In genomic region chr10:6402960-6403359, GRCh38 we compare ENCODE assay signal across 18 cellular contexts.
DNase-seq lines count a peak whose midpoint lies in the region; ATAC-seq, FAIRE-seq and TF ChIP-seq lines count a peak whose summit lies in the region.
"Had no signal": no experiment of that assay in that cellular context is flagged by ENCODE, and none has a peak within 500 bp of the region (broad histone marks: within the 10 kb centered on the region; RNA-seq: fewer than 3 reads in every experiment).

No MANE protein-coding gene starts in this region.

- TF ChIP-seq POLR2A in H1 (IDR thresholded peaks at IDR 0.05; ENCODE audit: control extremely low read depth in 1 of 2, low read depth in 2 of 2, low read length in 2 of 2), result no peak

- no peaks in the 10 kb centered on the region for H4K20me1 ChIP-seq in H1 (replicated peaks in 1 of 2; ENCODE audit: control insufficient read depth in 1 of 2, insufficient read depth in 2 of 2, low read length in 2 of 2)
- H4K20me1 ChIP-seq: BLaER1 treated with 17β-estradiol and CSF1 and Interleukin-3, amounts not matched to agents 10 nM and 100 nM had no signal

- TF ChIP-seq CTCF in H1 (IDR thresholded peaks at IDR 0.05; ENCODE audit: control extremely low read depth in 1 of 3, insufficient read depth in 1 of 3, low read depth in 1 of 3, low read length in 3 of 3) (no peak), parathyroid adenoma (IDR thresholded peaks at IDR 0.05) (no peak)

- no peak overlapping the region for H3K18ac ChIP-seq in H1 (ENCODE audit: extremely low read depth, low read length)

- TF ChIP-seq RAD21 in H1 (IDR thresholded peaks at IDR 0.05 in 1 of 2, conservative IDR thresholded peaks at IDR 0.05 in 1 of 2; ENCODE audit: low read depth in 2 of 2, low read length in 2 of 2), result no peak

- H2BK15ac ChIP-seq in H1 (ENCODE audit: low read length), result no peak overlapping the region

- 0 out of 2 replicates have a peak overlapping the region, but pooled peaks have one; percentile 7 for H2BK12ac ChIP-seq in H1 (ENCODE audit: low read depth, low read length)

- TF ChIP-seq EP300 in H1 (IDR thresholded peaks at IDR 0.05; ENCODE audit: borderline replicate concordance in 1 of 2, low read depth in 2 of 2, low read length in 2 of 2), result no peak

- no peak overlapping the region for H2BK120ac ChIP-seq in H1 (replicated peaks; ENCODE audit: low read depth, low read length)

- WGBS in H1 (ENCODE audit: extremely low coverage in 1 of 2, insufficient coverage in 1 of 2, insufficient read length in 1 of 2, insufficient replicate concordance in 2 of 2, low coverage in 1 of 2, low lambda C conversion rate in 2 of 2, missing lambda C conversion rate in 1 of 2), 2 experiments, result 93% methylated on average over 8 of the region's 8 CpGs; no CpG with 5 or more reads in 1 of the 2 experiments

- H3K9me3 ChIP-seq in T-helper 17 cell (ENCODE audit: control insufficient read depth, low read length, poor library complexity, severe bottlenecking) (no peaks in the 10 kb centered on the region), H1 (ENCODE audit: insufficient read depth in 2 of 2, low read depth in 1 of 2, low read length in 1 of 2) (no peaks in the 10 kb centered on the region), parathyroid adenoma (ENCODE audit: control insufficient read depth, low read length) (no peaks in the 10 kb centered on the region)
- H3K9me3 ChIP-seq: BLaER1 treated with 17β-estradiol and CSF1 and Interleukin-3, amounts not matched to agents 10 nM and 100 nM had no signal

- H3K79me2 ChIP-seq in H1 (ENCODE audit: control insufficient read depth in 1 of 2, insufficient read depth in 2 of 2, low read length in 2 of 2) (no peaks in the 10 kb centered on the region; a peak in 1 of 4 replicates), parathyroid adenoma (no peaks in the 10 kb centered on the region)

- H4K5ac ChIP-seq in H1 (ENCODE audit: insufficient read length, low read depth, low read length), result no peak overlapping the region

- H3K4me3 Mint-ChIP-seq in T-helper 17 cell, result peak overlapping the region; percentile 41
- H3K4me3 Mint-ChIP-seq: B cell; CD8-positive, alpha-beta T cell had no signal

- peaks cover 3% of the 10 kb centered on the region; the same call in 1 of the 2 replicates for H3K23me2 ChIP-seq in H1 (ENCODE audit: low read depth, low read length)

- POLR2A ChIA-PET in H1 (lab: Charles Lee; ENCODE audit: partially characterized antibody), result interaction anchor here (0.6 to 7.0 kb wide), 3 partner anchors 37 to 248 kb away, joined by 3 to 66 read pairs (median 3); partner anchors contain the start of gene PFKFB3

- H3K27ac Mint-ChIP-seq in T-helper 17 cell, result no peak overlapping the region
- H3K27ac Mint-ChIP-seq: B cell; CD8-positive, alpha-beta T cell had no signal

- H4K8ac ChIP-seq in H1 (ENCODE audit: extremely low read depth, insufficient read depth, low read length), result no peak overlapping the region

- ATAC-seq in T-helper 17 cell, result no peak
- no peak for ATAC-seq in GM19351 (IDR thresholded peaks at IDR 0.05; ENCODE audit: unreplicated experiment)
- ATAC-seq: CD8-positive, alpha-beta T cell had no signal

- DNase-seq in T-helper 17 cell (no peak), H1 (ENCODE audit: low read depth in 1 of 2, low spot score in 2 of 2) (no peak), NAMALWA (ENCODE audit: low spot score) (no peak), LoVo (ENCODE audit: low spot score) (no peak)
- DNase-seq in activated CD4-positive, alpha-beta T cell treated with anti-CD3 and anti-CD28 coated beads for 48 hours, result no peak
- DNase-seq: 8988T; Calu3; CD8-positive, alpha-beta T cell; DMS79 treated with DMSO at 0.1 percent for 48 hours; GF-D8; GM23248; HCEC 1CT had no signal

- no peak overlapping the region for H3K23ac ChIP-seq in H1 (ENCODE audit: insufficient read length)

- H3K79me1 ChIP-seq in H1 (ENCODE audit: low read depth, low read length), result no peaks in the 10 kb centered on the region

- H2AFZ ChIP-seq in H1 (ENCODE audit: low read length) (no peak overlapping the region), parathyroid adenoma (peak overlapping the region; percentile 54)
- H2AFZ ChIP-seq: GM23248 had no signal

- H3K36me3 Mint-ChIP-seq in T-helper 17 cell (ENCODE audit: low read depth), result peaks cover 2% of the 10 kb centered on the region
- H3K36me3 Mint-ChIP-seq: CD8-positive, alpha-beta T cell had no signal

- no peak overlapping the region for H3K27ac ChIP-seq in H1 (ENCODE audit: low read depth, low read length)
- H3K27ac ChIP-seq in parathyroid adenoma, result no peak overlapping the region
- H3K27ac ChIP-seq: BLaER1 treated with 17β-estradiol and CSF1 and Interleukin-3, amounts not matched to agents 10 nM and 100 nM; GM23248; HL-60 had no signal

- H3K9ac ChIP-seq in H1 (replicated peaks in 1 of 4; ENCODE audit: extremely low read depth in 1 of 4, low read depth in 3 of 4, low read length in 3 of 4) (no peak overlapping the region), parathyroid adenoma (no peak overlapping the region)
- H3K9ac ChIP-seq: BLaER1 treated with 17β-estradiol and CSF1 and Interleukin-3, amounts not matched to agents 10 nM and 100 nM; GM23248 had no signal

- no peak overlapping the region for H2BK5ac ChIP-seq in H1 (ENCODE audit: low read depth, low read length)

- H3K27me3 Mint-ChIP-seq in T-helper 17 cell, result no peaks in the 10 kb centered on the region

- no peak for FAIRE-seq in H1 (lab: Jason Lieb, UNC)
- FAIRE-seq: H54 had no signal

- H3K36me3 ChIP-seq in H1 (ENCODE audit: control insufficient read depth in 2 of 4, insufficient read depth in 4 of 4, low read length in 3 of 4) (no peaks in the 10 kb centered on the region), parathyroid adenoma (ENCODE audit: control insufficient read depth, insufficient read depth, low read length) (no peaks in the 10 kb centered on the region)
- H3K36me3 ChIP-seq: BLaER1 treated with 17β-estradiol and CSF1 and Interleukin-3, amounts not matched to agents 10 nM and 100 nM had no signal

- H3K56ac ChIP-seq in H1 (replicated peaks; ENCODE audit: insufficient read length, low read depth, low read length), result no peak overlapping the region

- H3K4me2 ChIP-seq in H1 (ENCODE audit: insufficient read depth in 1 of 2, low read depth in 2 of 2, low read length in 2 of 2) (no peak overlapping the region), parathyroid adenoma (ENCODE audit: low read length) (peak overlapping the region; percentile 24)

- no peak overlapping the region for H3K4ac ChIP-seq in H1 (replicated peaks; ENCODE audit: insufficient read length, low read depth, low read length)

- H3K4me1 ChIP-seq in H1 (replicated peaks in 1 of 4; ENCODE audit: control insufficient read depth in 3 of 4, insufficient read depth in 4 of 4, low read length in 3 of 4) (no peaks in the 10 kb centered on the region; a peak in 2 of 7 replicates), parathyroid adenoma (peaks cover 8% of the 10 kb centered on the region)

- no peak overlapping the region for H4K91ac ChIP-seq in H1 (replicated peaks; ENCODE audit: insufficient read length, low read length)

- H3K4me3 ChIP-seq in H1 (ENCODE audit: extremely low read depth in 1 of 4, insufficient read depth in 2 of 4, low read depth in 3 of 4, low read length in 4 of 4) (no peak overlapping the region), parathyroid adenoma (ENCODE audit: low read depth, low read length) (peak overlapping the region; percentile 38)
- H3K4me3 ChIP-seq: BLaER1 treated with 17β-estradiol and CSF1 and Interleukin-3, amounts not matched to agents 10 nM and 100 nM; GM23248 had no signal

- CTCF ChIA-PET in H1 (lab: Charles Lee; ENCODE audit: partially characterized antibody), result interaction anchor here (0.9 to 6.1 kb wide), 19 partner anchors 9 to 448 kb away, joined by 3 to 56 read pairs (median 7); partner anchors contain the start of gene PFKFB3

- no peaks in the 10 kb centered on the region for H3K27me3 ChIP-seq in H1 (replicated peaks in 1 of 4; ENCODE audit: control insufficient read depth in 3 of 4, extremely low read depth in 1 of 4, insufficient read depth in 3 of 4, low read length in 3 of 4)
- H3K27me3 ChIP-seq in parathyroid adenoma (ENCODE audit: control insufficient read depth, insufficient read depth, low read length), result no peaks in the 10 kb centered on the region

- no peak overlapping the region for H2AK5ac ChIP-seq in H1 (ENCODE audit: low read depth, low read length)

- H3K14ac ChIP-seq in H1 (ENCODE audit: insufficient read length), result no peak overlapping the region

- H3K4me1 Mint-ChIP-seq in T-helper 17 cell, result peaks cover 30% of the 10 kb centered on the region

- H2BK20ac ChIP-seq in H1 (ENCODE audit: low read length), result 0 out of 2 replicates have a peak overlapping the region, but pooled peaks have one; percentile 66

TF ChIP-seq in H1, 55 proteins besides CTCF, POLR2A, EP300 and RAD21:
- TF ChIP-seq SP1 (IDR thresholded peaks at IDR 0.05; ENCODE audit: low read depth, low read length) (no peak), RXRA (IDR thresholded peaks at IDR 0.05; ENCODE audit: insufficient read depth, low read depth, low read length) (no peak)
TF ChIP-seq in H1: peak in this region for 0.
